23 cellular contexts compared by ENCODE assay signal in genomic region chr7:101559586-101559985, GRCh38.
"Had no signal": no experiment of that assay in that cellular context is flagged by ENCODE, and none has a peak within 500 bp of the region (broad histone marks: within the 10 kb centered on the region; RNA-seq: fewer than 3 reads in every experiment).

No MANE protein-coding gene starts in this region.

- H3K4me1 Mint-ChIP-seq: activated T-helper 17 cell treated with anti-CD3 and anti-CD28 coated beads, Interleukin-2, amount 50 U/mL, for 72 hours had no signal

- ATAC-seq: activated T-cell treated with anti-CD3 and anti-CD28 coated beads, Interleukin-2, amount 50 U/mL, for 4 hours; activated T-helper 17 cell treated with anti-CD3 and anti-CD28 coated beads, Interleukin-2, amount 50 U/mL, for 72 hours; gastroesophageal sphincter; left colon; naive thymus-derived CD4-positive, alpha-beta T cell; right cardiac atrium; stimulated activated naive CD8-positive, alpha-beta T cell treated with anti-CD3 and anti-CD28 coated beads, Interleukin-15, Interleukin-2, amounts not matched to agents 100 U/mL and 50 U/mL, for 24 hours had no signal

- DNase-seq: activated CD4-positive, alpha-beta memory T cell treated with anti-CD3 and anti-CD28 coated beads for 36 hours; activated CD4-positive, alpha-beta T cell treated with anti-CD3 and anti-CD28 coated beads, Interleukin-2, amount 10 ng/mL, durations not matched to agents 24 days and 14 days; activated CD4-positive, CD25-positive, alpha-beta regulatory T cell treated with anti-CD3 and anti-CD28 coated beads, Interleukin-2, amount 50 U/mL, for 72 hours; activated gamma-delta T cell treated with Interleukin-2 at 50 U/mL for 16 hours; activated naive CD4-positive, alpha-beta T cell treated with anti-CD3 and anti-CD28 coated beads, Interleukin-2, amount 50 U/mL, for 16 hours; activated T-cell treated with anti-CD3 and anti-CD28 coated beads, Interleukin-2, amount 50 U/mL, for 4 hours; amniotic stem cell; central memory CD4-positive, alpha-beta T cell; effector memory CD4-positive, alpha-beta T cell; erythroblast; left colon; midbrain; naive thymus-derived CD4-positive, alpha-beta T cell; right cardiac atrium; stimulated activated CD4-positive, alpha-beta T cell treated with anti-CD3 and anti-CD28 coated beads, Interleukin-2, amount 100 ng/mL, for 48 hours; stimulated activated naive CD8-positive, alpha-beta T cell treated with anti-CD3 and anti-CD28 coated beads, Interleukin-15, Interleukin-2, amounts not matched to agents 100 U/mL and 50 U/mL, for 24 hours had no signal

- H3K36me3 Mint-ChIP-seq: activated CD4-positive, alpha-beta memory T cell treated with anti-CD3 and anti-CD28 coated beads for 36 hours; naive thymus-derived CD4-positive, alpha-beta T cell had no signal

- H3K9me3 Mint-ChIP-seq: activated CD4-positive, alpha-beta T cell treated with anti-CD3 and anti-CD28 coated beads, Interleukin-2, amount 10 ng/mL, durations not matched to agents 24 days and 14 days; activated T-cell treated with anti-CD3 and anti-CD28 coated beads, Interleukin-2, amount 50 U/mL, for 4 hours; activated T-helper 17 cell treated with anti-CD3 and anti-CD28 coated beads, Interleukin-2, amount 50 U/mL, for 72 hours; neural crest cell; type B pancreatic cell had no signal

- H3K27ac Mint-ChIP-seq: activated CD4-positive, alpha-beta memory T cell treated with anti-CD3 and anti-CD28 coated beads for 36 hours; activated CD4-positive, alpha-beta T cell treated with anti-CD3 and anti-CD28 coated beads, Interleukin-2, amount 10 ng/mL, durations not matched to agents 24 days and 14 days; activated T-helper 17 cell treated with anti-CD3 and anti-CD28 coated beads, Interleukin-2, amount 50 U/mL, for 72 hours; naive thymus-derived CD4-positive, alpha-beta T cell; type B pancreatic cell had no signal

- H3K27me3 Mint-ChIP-seq: activated CD4-positive, alpha-beta T cell treated with anti-CD3 and anti-CD28 coated beads, Interleukin-2, amount 10 ng/mL, durations not matched to agents 24 days and 14 days had no signal

- H3K4me3 ChIP-seq: gastroesophageal sphincter, hepatocyte, vagina had no signal

- H3K27ac ChIP-seq: gastroesophageal sphincter, hepatocyte, parathyroid adenoma, vagina had no signal

- H3K4me3 Mint-ChIP-seq: activated CD4-positive, alpha-beta memory T cell treated with anti-CD3 and anti-CD28 coated beads for 36 hours; activated CD4-positive, alpha-beta T cell treated with anti-CD3 and anti-CD28 coated beads, Interleukin-2, amount 10 ng/mL, durations not matched to agents 24 days and 14 days; activated T-cell treated with anti-CD3 and anti-CD28 coated beads, Interleukin-2, amount 50 U/mL, for 4 hours; activated T-helper 17 cell treated with anti-CD3 and anti-CD28 coated beads, Interleukin-2, amount 50 U/mL, for 72 hours; neural crest cell; type B pancreatic cell had no signal
